In the genomic region with DNA sequence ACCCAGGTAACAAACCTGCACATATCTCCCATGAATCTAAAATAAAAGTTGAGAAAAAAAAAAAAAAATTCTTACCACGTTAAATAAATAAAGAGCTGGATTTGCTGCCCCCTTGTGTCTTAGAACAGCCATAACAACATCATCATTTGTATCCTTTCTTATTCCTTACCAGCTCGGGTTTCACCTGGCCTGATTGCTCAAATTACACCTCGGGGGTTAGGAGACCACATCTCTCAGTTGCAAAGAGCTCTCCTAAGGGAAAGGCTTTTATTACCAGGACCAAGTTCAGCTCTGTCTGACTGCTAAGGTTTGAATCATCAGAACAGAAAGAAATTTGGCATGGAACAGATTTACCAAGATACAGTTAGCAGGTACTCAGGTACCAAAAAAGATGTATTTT, we compare ENCODE assay signal across 8 cellular contexts. TPM values are rescaled to one million over a fixed set of nuclear protein-coding genes. Genes with fewer than 3 reads are reported as not detected.
DNase-seq lines count a peak whose midpoint lies in the region; ATAC-seq and TF ChIP-seq lines count a peak whose summit lies in the region.

No MANE protein-coding gene starts in this region.

- no peaks in the 10 kb centered on the region for H3K36me3 ChIP-seq in psoas muscle (ENCODE audit: insufficient read depth in 1 of 2, low read depth in 1 of 2)

- no peak overlapping the region for H3K27ac Mint-ChIP-seq in activated T-helper 1 cell treated with anti-CD3 and anti-CD28 coated beads, Interleukin-12 subunit alpha, Interleukin-12 subunit beta, Interleukin-2, Interleukin-4 antibody, amounts not matched to agents 30 ng/mL and 10 ng/mL and 1 ng/mL, durations not matched to agents 14 hours and 24 hours and 36 hours

- no peaks in the 10 kb centered on the region for H3K4me1 Mint-ChIP-seq in activated T-helper 1 cell treated with anti-CD3 and anti-CD28 coated beads, Interleukin-12 subunit alpha, Interleukin-12 subunit beta, Interleukin-2, Interleukin-4 antibody, amounts not matched to agents 30 ng/mL and 10 ng/mL and 1 ng/mL, durations not matched to agents 14 hours and 24 hours and 36 hours (ENCODE audit: low read depth)

- peak; percentile 54 to 85 (median 79) for ATAC-seq in psoas muscle
- no peak for ATAC-seq in GM18519 (IDR thresholded peaks at IDR 0.05; ENCODE audit: low FRiP score, unreplicated experiment)

- H3K4me3 Mint-ChIP-seq in activated T-helper 1 cell treated with anti-CD3 and anti-CD28 coated beads, Interleukin-12 subunit alpha, Interleukin-12 subunit beta, Interleukin-2, Interleukin-4 antibody, amounts not matched to agents 30 ng/mL and 10 ng/mL and 1 ng/mL, durations not matched to agents 14 hours and 24 hours and 36 hours = no peak overlapping the region

- peak; percentile 80 for TF ChIP-seq CTCF in psoas muscle (IDR thresholded peaks at IDR 0.05)

- H3K27me3 Mint-ChIP-seq in activated T-helper 1 cell treated with anti-CD3 and anti-CD28 coated beads, Interleukin-12 subunit alpha, Interleukin-12 subunit beta, Interleukin-2, Interleukin-4 antibody, amounts not matched to agents 30 ng/mL and 10 ng/mL and 1 ng/mL, durations not matched to agents 14 hours and 24 hours and 36 hours (ENCODE audit: insufficient read depth) = peaks cover 25% of the 10 kb centered on the region

- peaks cover 4% of the 10 kb centered on the region for H3K4me1 ChIP-seq in psoas muscle

- intact Hi-C loops in activated T-helper 1 cell treated with anti-CD3 and anti-CD28 coated beads, Interleukin-12 subunit alpha, Interleukin-12 subunit beta, Interleukin-2, Interleukin-4 antibody, amounts not matched to agents 30 ng/mL and 10 ng/mL and 1 ng/mL, durations not matched to agents 14 hours and 24 hours and 36 hours (cut with micrococcal nuclease) = loop anchor here (1.0 to 5.0 kb wide), 7 partner anchors 26 to 550 kb away; partner anchors contain the start of genes RPL39L and ST6GAL1
- intact Hi-C loops in psoas muscle (cut with DNase I) = loop anchor here (5.0 to 10.0 kb wide), 4 partner anchors 53 to 553 kb away; partner anchors contain the start of genes AHSG (in 2 of the 2) and ST6GAL1 (in 2 of the 2)

- H3K36me3 Mint-ChIP-seq in activated T-helper 1 cell treated with anti-CD3 and anti-CD28 coated beads, Interleukin-12 subunit alpha, Interleukin-12 subunit beta, Interleukin-2, Interleukin-4 antibody, amounts not matched to agents 30 ng/mL and 10 ng/mL and 1 ng/mL, durations not matched to agents 14 hours and 24 hours and 36 hours (ENCODE audit: low read depth) = no peaks in the 10 kb centered on the region

- H3K9me3 ChIP-seq in psoas muscle = no peaks in the 10 kb centered on the region

- DNase-seq in DMS53 (lab: John Stamatoyannopoulos, UW) (peak; percentile 81), HuH-7 (ENCODE audit: low spot score) (peak; percentile 46), NCI-H82 treated with DMSO at 0.1 percent for 48 hours (lab: John Stamatoyannopoulos, UW; ENCODE audit: unreplicated experiment) (peak; percentile 74), glomerular visceral epithelial cell (ENCODE audit: extremely low spot score) (peak; percentile 60), psoas muscle (no peak), GF-D8 (lab: John Stamatoyannopoulos, UW) (no peak)
- peak; percentile 8 for DNase-seq in activated T-helper 1 cell treated with anti-CD3 and anti-CD28 coated beads, Interleukin-12 subunit alpha, Interleukin-12 subunit beta, Interleukin-2, Interleukin-4 antibody, amounts not matched to agents 30 ng/mL and 10 ng/mL and 1 ng/mL, durations not matched to agents 14 hours and 24 hours and 36 hours (ENCODE audit: low spot score)

- WGBS in psoas muscle, 3 donors = 0 to 1% (median 0%) methylated on average over 3 of the region's 3 CpGs

- H3K9me3 Mint-ChIP-seq in activated T-helper 1 cell treated with anti-CD3 and anti-CD28 coated beads, Interleukin-12 subunit alpha, Interleukin-12 subunit beta, Interleukin-2, Interleukin-4 antibody, amounts not matched to agents 30 ng/mL and 10 ng/mL and 1 ng/mL, durations not matched to agents 14 hours and 24 hours and 36 hours = no peaks in the 10 kb centered on the region

- no peak overlapping the region for H3K4me3 ChIP-seq in psoas muscle

- H3K27ac ChIP-seq in psoas muscle = no peak overlapping the region

- H3K27me3 ChIP-seq in psoas muscle (ENCODE audit: insufficient read depth in 3 of 3, low read length in 2 of 3) = no peaks in the 10 kb centered on the region

RNA-seq across cellular contexts. Expression of gene RPL39L, which starts 25.8 kb away (rescaled TPM):
- 7.5 and 8.3 TPM in 2 replicates for total RNA-seq in activated T-helper 1 cell treated with anti-CD3 and anti-CD28 coated beads, Interleukin-12 subunit alpha, Interleukin-12 subunit beta, Interleukin-2, Interleukin-4 antibody, amounts not matched to agents 30 ng/mL and 10 ng/mL and 1 ng/mL, durations not matched to agents 14 hours and 24 hours and 36 hours
- 1 to 10 TPM in 1 of 4 donors, under 1 TPM in 2, not detected in 1; 0.32 to 1.2 (median 0.59) TPM for total RNA-seq in psoas muscle
- polyA plus RNA-seq in psoas muscle = 1 to 10 TPM in 1 of 3 donors, under 1 TPM in 2; 0.68 to 1.8 (median 0.79) TPM

RNA-seq across cellular contexts. Expression of gene RTP1, which starts 32.1 kb away (rescaled TPM):
- total RNA-seq in activated T-helper 1 cell treated with anti-CD3 and anti-CD28 coated beads, Interleukin-12 subunit alpha, Interleukin-12 subunit beta, Interleukin-2, Interleukin-4 antibody, amounts not matched to agents 30 ng/mL and 10 ng/mL and 1 ng/mL, durations not matched to agents 14 hours and 24 hours and 36 hours = not detected in 2 replicates
- not detected for total RNA-seq in psoas muscle
- not detected for polyA plus RNA-seq in psoas muscle

Comparison
In these comparisons a context has a peak if more than half of its experiments do, and no peak if none do; other contexts are left out.
1. DNase-seq: peak in DMS53 (single experiment), HuH-7 (single experiment), NCI-H82 treated with DMSO at 0.1 percent for 48 hours (single experiment), activated T-helper 1 cell treated with anti-CD3 and anti-CD28 coated beads, Interleukin-12 subunit alpha, Interleukin-12 subunit beta, Interleukin-2, Interleukin-4 antibody, amounts not matched to agents 30 ng/mL and 10 ng/mL and 1 ng/mL, durations not matched to agents 14 hours and 24 hours and 36 hours (single experiment) and glomerular visceral epithelial cell (single experiment); none in psoas muscle (0 of 2) and GF-D8 (single experiment).